ENCODE assay signal across 1 cellular context in genomic region chr9:76591256-76591950, GRCh38.
TF ChIP-seq lines count a peak whose summit lies in the region.

No MANE protein-coding gene starts in this region.

TF ChIP-seq in GM23338, 12 proteins besides CTCF, POLR2A, EP300 and RAD21 (continued from another document):
- TF ChIP-seq ETS1 (IDR thresholded peaks at IDR 0.05), result no peak
- no peak for TF ChIP-seq CREB1 (CRISPR knock-in tag; IDR thresholded peaks at IDR 0.05; ENCODE audit: low read depth)
- no peak for TF ChIP-seq EZH2 (IDR thresholded peaks at IDR 0.05; ENCODE audit: low read depth, unreplicated experiment)
